Comparison of ENCODE assay signal across 8 cellular contexts in the genomic region with DNA sequence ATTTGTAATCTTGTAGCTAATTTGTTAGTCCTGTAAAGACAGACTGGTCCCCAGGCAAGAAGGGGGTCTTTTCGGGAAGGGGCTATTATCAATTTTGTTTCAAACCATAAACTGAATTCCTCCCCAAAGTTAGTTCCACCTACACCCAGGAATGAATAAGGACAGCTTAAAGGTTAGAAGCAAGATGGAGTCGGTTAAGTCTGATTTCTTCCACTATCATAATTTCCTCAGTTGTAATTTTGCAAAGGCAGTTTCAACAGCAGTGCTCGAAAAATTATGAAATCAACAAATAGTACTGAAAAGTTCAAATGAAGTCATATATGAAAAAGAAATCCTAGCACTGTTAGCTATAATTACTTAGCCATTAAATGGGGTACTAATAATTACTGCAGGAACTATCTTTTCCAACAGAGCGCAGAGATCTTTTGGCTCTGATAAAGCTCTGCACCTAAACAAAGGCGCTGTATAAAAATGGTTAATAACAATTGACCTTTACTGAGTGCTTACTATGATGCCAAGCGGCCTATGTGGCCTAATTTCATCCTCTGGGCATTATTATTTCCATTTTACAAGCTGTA. TPM values are rescaled to one million over a fixed set of nuclear protein-coding genes. Genes with fewer than 3 reads are reported as not detected.
DNase-seq lines count a peak whose midpoint lies in the region; ATAC-seq and TF ChIP-seq lines count a peak whose summit lies in the region.

No MANE protein-coding gene starts in this region.

- H3K4me1 Mint-ChIP-seq in naive thymus-derived CD4-positive, alpha-beta T cell = peaks cover 14 to 43% (median 35%) of the 10 kb centered on the region in 7 donors

- H3K4me3 Mint-ChIP-seq in naive thymus-derived CD4-positive, alpha-beta T cell = peak overlapping the region; percentile 92 to 100 (median 100)

- H3K4me3 ChIP-seq in AG04450 (ENCODE audit: low read depth, low read length) = peak overlapping the region; percentile 96
- H3K4me3 ChIP-seq in MG63 = peak overlapping the region; percentile 75
- H3K4me3 ChIP-seq in coronary artery = peak overlapping the region; percentile 72
- H3K4me3 ChIP-seq in naive thymus-derived CD4-positive, alpha-beta T cell (ENCODE audit: low read length) = peak overlapping the region; percentile 93

- H3K4me1 ChIP-seq in naive thymus-derived CD4-positive, alpha-beta T cell (ENCODE audit: control insufficient read depth in 2 of 2, insufficient read depth in 2 of 2, low read length in 2 of 2) = peaks cover 22 to 25% of the 10 kb centered on the region in 2 donors

- H3K27ac Mint-ChIP-seq in naive thymus-derived CD4-positive, alpha-beta T cell = peak overlapping the region; percentile 98 to 100 (median 100)

- ATAC-seq in naive thymus-derived CD4-positive, alpha-beta T cell = no peak
- ATAC-seq in GM21381 (IDR thresholded peaks at IDR 0.05; ENCODE audit: unreplicated experiment) = no peak

- POLR2A ChIA-PET in AG04450 (lab: Yijun Ruan, JAX) = interaction anchor here (1.1 to 2.7 kb wide), 3 partner anchors 13 to 235 kb away, joined by 3 to 27 read pairs (median 14); a partner anchor contains a TSS
- POLR2A ChIA-PET in naive thymus-derived CD4-positive, alpha-beta T cell (lab: Charles Lee) = interaction anchor here (0.6 to 3.7 kb wide), 18 partner anchors 8 to 248 kb away, joined by 3 to 79 read pairs (median 6); a partner anchor contains a TSS

- no peaks in the 10 kb centered on the region for H3K27me3 Mint-ChIP-seq in naive thymus-derived CD4-positive, alpha-beta T cell

- peaks cover 48% of the 10 kb centered on the region for H3K36me3 ChIP-seq in MG63
- H3K36me3 ChIP-seq in naive thymus-derived CD4-positive, alpha-beta T cell (ENCODE audit: control insufficient read depth in 2 of 3, insufficient read depth in 3 of 3, low read length in 3 of 3) = peaks cover 0 to 10% (median 0%) of the 10 kb centered on the region in 3 experiments

- H3K27ac ChIP-seq in AG04450 (ENCODE audit: low read depth, low read length) (peak overlapping the region; percentile 96), coronary artery (peak overlapping the region; percentile 80 to 94)
- H3K27ac ChIP-seq in naive thymus-derived CD4-positive, alpha-beta T cell (ENCODE audit: low read depth, low read length) = peak overlapping the region; percentile 91

- TF ChIP-seq CTCF in AG04450 (IDR thresholded peaks at IDR 0.05; ENCODE audit: low read depth, low read length) (no peak), coronary artery (IDR thresholded peaks at IDR 0.05) (no peak)

- DNase-seq in AG04450 (ENCODE audit: low read depth, low spot score) = no peak
- DNase-seq in MG63 = no peak
- DNase-seq in coronary artery (ENCODE audit: low spot score) = no peak
- DNase-seq in naive thymus-derived CD4-positive, alpha-beta T cell = no peak
- DNase-seq in NCI-H82 treated with DMSO at 0.1 percent for 48 hours (lab: John Stamatoyannopoulos, UW; ENCODE audit: unreplicated experiment) = no peak
- DNase-seq in mucosa of gallbladder (ENCODE audit: low spot score) = no peak
- DNase-seq in NCI-H526 (lab: John Stamatoyannopoulos, UW) = no peak

- intact Hi-C loops in naive thymus-derived CD4-positive, alpha-beta T cell (cut with micrococcal nuclease) = loop anchor here (5.0 to 10.0 kb wide), 6 partner anchors 116 to 1471 kb away; a partner anchor contains a TSS

- no peaks in the 10 kb centered on the region for H3K9me3 Mint-ChIP-seq in naive thymus-derived CD4-positive, alpha-beta T cell

- H3K9me3 ChIP-seq in AG04450 (ENCODE audit: control insufficient read depth, insufficient read depth, low read length) (no peaks in the 10 kb centered on the region), MG63 (no peaks in the 10 kb centered on the region)
- H3K9me3 ChIP-seq in naive thymus-derived CD4-positive, alpha-beta T cell (ENCODE audit: control insufficient read depth in 2 of 3, low read length in 3 of 3) = no peaks in the 10 kb centered on the region

- H3K27me3 ChIP-seq in AG04450 (ENCODE audit: control insufficient read depth, insufficient read depth, low read length) (no peaks in the 10 kb centered on the region), MG63 (no peaks in the 10 kb centered on the region)
- H3K27me3 ChIP-seq in naive thymus-derived CD4-positive, alpha-beta T cell (ENCODE audit: control insufficient read depth in 2 of 2, insufficient read depth in 2 of 2, low read length in 2 of 2) = no peaks in the 10 kb centered on the region

- peaks cover 0 to 12% (median 5%) of the 10 kb centered on the region in 5 donors for H3K36me3 Mint-ChIP-seq in naive thymus-derived CD4-positive, alpha-beta T cell

- CTCF ChIA-PET in AG04450 (lab: Charles Lee) = interaction anchor here (1.4 kb wide), 1 partner anchor 214 kb away, joined by 4 read pairs; no protein-coding TSS in a partner anchor
- CTCF ChIA-PET in naive thymus-derived CD4-positive, alpha-beta T cell (lab: Charles Lee) = interaction anchor here (0.6 to 2.2 kb wide), 5 partner anchors 13 to 104 kb away, joined by 3 to 9 read pairs (median 5); a partner anchor contains a TSS

RNA-seq across cellular contexts. Expression of a gene that starts 0.8 kb away (rescaled TPM):
- 86.9 and 97.4 TPM in 2 replicates for polyA plus RNA-seq in AG04450 (2011; rRNA removed)
- 141 and 180 TPM in 2 replicates for polyA minus RNA-seq in AG04450 (2011; rRNA and poly(A)+ RNA removed)
- total RNA-seq in MG63 (2014; rRNA removed; shearing (Covaris generic); ENCODE audit: low replicate concordance) = 58.8 and 74.6 TPM in 2 replicates
- 100 to 1,000 TPM in 2 of 5 experiments, 10 to 100 TPM in 3; 68.7 to 122 (median 95.4) TPM for total RNA-seq in naive thymus-derived CD4-positive, alpha-beta T cell
- polyA plus RNA-seq in naive thymus-derived CD4-positive, alpha-beta T cell = 10 to 100 TPM; 23.3 to 41.4 TPM
- 90.1 TPM for total RNA-seq in mucosa of gallbladder

RNA-seq across cellular contexts. Expression of a gene that starts 38.4 kb away (rescaled TPM):
- polyA plus RNA-seq in AG04450 (2011; rRNA removed) = 31.2 and 45.4 TPM in 2 replicates
- polyA minus RNA-seq in AG04450 (2011; rRNA and poly(A)+ RNA removed) = 4.0 and 5.2 TPM in 2 replicates
- total RNA-seq in MG63 (2014; rRNA removed; shearing (Covaris generic); ENCODE audit: low replicate concordance) = 58.5 and 93.9 TPM in 2 replicates
- total RNA-seq in naive thymus-derived CD4-positive, alpha-beta T cell = 10 to 100 TPM in 3 of 5 experiments, 1 to 10 TPM in 2; 5.6 to 31.4 (median 14.9) TPM
- polyA plus RNA-seq in naive thymus-derived CD4-positive, alpha-beta T cell = 10 to 100 TPM; 40.5 to 49.6 TPM
- 28.0 TPM for total RNA-seq in mucosa of gallbladder

RNA-seq across cellular contexts. Expression of a gene that starts 42.0 kb away (rescaled TPM):
- 44.2 and 58.3 TPM in 2 replicates for polyA plus RNA-seq in AG04450 (2011; rRNA removed)
- 85.9 and 106 TPM in 2 replicates for polyA minus RNA-seq in AG04450 (2011; rRNA and poly(A)+ RNA removed)
- total RNA-seq in MG63 (2014; rRNA removed; shearing (Covaris generic); ENCODE audit: low replicate concordance) = 12.3 and 24.1 TPM in 2 replicates
- 100 to 1,000 TPM in 1 of 5 experiments, 10 to 100 TPM in 4; 70.9 to 102 (median 83.2) TPM for total RNA-seq in naive thymus-derived CD4-positive, alpha-beta T cell
- 10 to 100 TPM in 1 of 2 donors, 1 to 10 TPM in 1; 9.9 to 27.9 TPM for polyA plus RNA-seq in naive thymus-derived CD4-positive, alpha-beta T cell
- total RNA-seq in mucosa of gallbladder = 170 TPM

RNA-seq across cellular contexts. Expression of a gene that starts 45.5 kb away (rescaled TPM):
- polyA plus RNA-seq in AG04450 (2011; rRNA removed) = 2.9 and 3.3 TPM in 2 replicates
- 3.3 and 4.0 TPM in 2 replicates for polyA minus RNA-seq in AG04450 (2011; rRNA and poly(A)+ RNA removed)
- 1.1 and 3.1 TPM in 2 replicates for total RNA-seq in MG63 (2014; rRNA removed; shearing (Covaris generic); ENCODE audit: low replicate concordance)
- total RNA-seq in naive thymus-derived CD4-positive, alpha-beta T cell = 10 to 100 TPM in 3 of 5 experiments, 1 to 10 TPM in 2; 7.8 to 16.6 (median 10.5) TPM
- not detected for polyA plus RNA-seq in naive thymus-derived CD4-positive, alpha-beta T cell
- 8.2 TPM for total RNA-seq in mucosa of gallbladder
